ENCODE assay signal across 28 cellular contexts in genomic region chr5:171413153-171413910, GRCh38. TPM values are rescaled to one million over a fixed set of nuclear protein-coding genes. Genes with fewer than 3 reads are reported as not detected.
A peak's percentile ranks its signal among the peaks of the same experiment; 100 is the strongest.
DNase-seq lines count a peak whose midpoint lies in the region; ATAC-seq and TF ChIP-seq lines count a peak whose summit lies in the region.
"Had no signal": no experiment of that assay in that cellular context is flagged by ENCODE, and none has a peak within 500 bp of the region (broad histone marks: within the 10 kb centered on the region; RNA-seq: fewer than 3 reads in every experiment).

No MANE protein-coding gene starts in this region.

- H3K27ac ChIP-seq in HCT116 (ENCODE audit: low read depth, low read length): no peak overlapping the region
- H3K27ac ChIP-seq in naive thymus-derived CD4-positive, alpha-beta T cell (ENCODE audit: low read depth, low read length): no peak overlapping the region
- H3K27ac ChIP-seq: BLaER1, left ventricle myocardium inferior, neutrophil, SJSA1, testis had no signal

- peaks cover 62% of the 10 kb centered on the region for H4K20me1 ChIP-seq in HCT116 (ENCODE audit: insufficient read depth)

- POLR2A ChIA-PET in HCT116 (lab: Charles Lee): no interaction called here
- POLR2A ChIA-PET in naive thymus-derived CD4-positive, alpha-beta T cell (lab: Charles Lee): interaction anchor here (0.8 kb wide), 1 partner anchor 24 kb away, joined by 3 read pairs; no protein-coding TSS in a partner anchor

- H3K79me2 ChIP-seq in HCT116 (ENCODE audit: insufficient read depth, low read length): peaks cover 66% of the 10 kb centered on the region

- no peaks in the 10 kb centered on the region for H3K27me3 ChIP-seq in HCT116 (ENCODE audit: insufficient read depth, low read length)
- no peaks in the 10 kb centered on the region for H3K27me3 ChIP-seq in naive thymus-derived CD4-positive, alpha-beta T cell (ENCODE audit: control insufficient read depth in 2 of 2, insufficient read depth in 2 of 2, low read length in 2 of 2)
- H3K27me3 ChIP-seq: BLaER1, SJSA1, testis had no signal

- peaks cover 0 to 39% (median 24%) of the 10 kb centered on the region in 5 donors for H3K36me3 Mint-ChIP-seq in naive thymus-derived CD4-positive, alpha-beta T cell
- peaks cover 25% of the 10 kb centered on the region for H3K36me3 Mint-ChIP-seq in chondrocyte (ENCODE audit: low read depth)

- peaks cover 0 to 2% (median 0%) of the 10 kb centered on the region in 5 donors for H3K27me3 Mint-ChIP-seq in naive thymus-derived CD4-positive, alpha-beta T cell
- H3K27me3 Mint-ChIP-seq in chondrocyte (ENCODE audit: low read depth): no peaks in the 10 kb centered on the region
- H3K27me3 Mint-ChIP-seq: progenitor cell of endocrine pancreas; stimulated activated memory B cell treated with anti-CD40 and anti-IgM and Interleukin-4, amounts not matched to agents 10 μg/mL and 1 μg/mL and 100 μg/mL, for 72 hours had no signal

- TF ChIP-seq POLR2A in HCT116 (IDR thresholded peaks at IDR 0.05; ENCODE audit: borderline replicate concordance, extremely low read depth, insufficient read depth, insufficient read length): no peak

- peaks cover 7 to 19% (median 10%) of the 10 kb centered on the region in 7 donors for H3K4me1 Mint-ChIP-seq in naive thymus-derived CD4-positive, alpha-beta T cell
- H3K4me1 Mint-ChIP-seq in chondrocyte (ENCODE audit: low read depth): peaks cover 61% of the 10 kb centered on the region

- H3K27ac Mint-ChIP-seq in naive thymus-derived CD4-positive, alpha-beta T cell: peak overlapping the region in 2 of 9 donors; percentile 15 to 44
- H3K27ac Mint-ChIP-seq in chondrocyte (ENCODE audit: unreplicated experiment): no peak overlapping the region
- H3K27ac Mint-ChIP-seq: activated T-helper 2 cell treated with anti-CD3 and anti-CD28 coated beads, Interferon-gamma antibody, Interleukin-2, Interleukin-4, amounts not matched to agents 10 μg/mL and 5 μg/mL and 100 μg/mL, durations not matched to agents 14 hours and 24 hours and 36 hours; stimulated activated memory B cell treated with anti-CD40 and anti-IgM and Interleukin-4, amounts not matched to agents 10 μg/mL and 1 μg/mL and 100 μg/mL, for 72 hours had no signal

- RAD21 ChIA-PET in HCT116 (lab: Charles Lee; ENCODE audit: low non-redundant PET in 1 of 2, low total read pairs in 2 of 2, uncharacterized antibody in 2 of 2, unreplicated experiment in 2 of 2): interaction anchor here in 1 of 2 experiments (0.7 kb wide), 1 partner anchor 48 kb away, joined by 3 read pairs; no protein-coding TSS in a partner anchor

- no peak for TF ChIP-seq RAD21 in HCT116 (IDR thresholded peaks at IDR 0.05; ENCODE audit: low read depth)

- no peak overlapping the region for H3K4me3 ChIP-seq in HCT116 (replicated peaks in 1 of 2; ENCODE audit: low read depth in 1 of 2, low read length in 2 of 2)
- H3K4me3 ChIP-seq in naive thymus-derived CD4-positive, alpha-beta T cell (ENCODE audit: low read length): no peak overlapping the region
- H3K4me3 ChIP-seq: BLaER1, left ventricle myocardium inferior, SJSA1, testis had no signal

- H3K9me3 ChIP-seq in HCT116 (ENCODE audit: control insufficient read depth in 1 of 2, insufficient read depth in 1 of 2, low read depth in 1 of 2, low read length in 2 of 2): no peaks in the 10 kb centered on the region
- no peaks in the 10 kb centered on the region for H3K9me3 ChIP-seq in naive thymus-derived CD4-positive, alpha-beta T cell (ENCODE audit: control insufficient read depth in 2 of 3, low read length in 3 of 3)
- H3K9me3 ChIP-seq: BLaER1, left ventricle myocardium inferior, neutrophil, SJSA1, testis had no signal

- H3K9me2 ChIP-seq in HCT116 (ENCODE audit: insufficient read depth): no peaks in the 10 kb centered on the region

- peak; percentile 55 for DNase-seq in activated CD8-positive, alpha-beta memory T cell treated with anti-CD3 and anti-CD28 coated beads for 24 hours
- no peak for DNase-seq in activated CD8-positive, alpha-beta memory T cell treated with anti-CD3 and anti-CD28 coated beads, Interleukin-2, amount 50 U/mL, for 4 hours
- DNase-seq in HCT116 (ENCODE audit: low read depth, low spot score): no peak
- peak; percentile 55 for DNase-seq in activated CD8-positive, alpha-beta memory T cell treated with anti-CD3 and anti-CD28 coated beads, Interleukin-2, amount 50 U/mL, for 48 hours
- no peak for DNase-seq in naive thymus-derived CD4-positive, alpha-beta T cell
- DNase-seq in chondrocyte (ENCODE audit: low spot score): no peak
- no peak for DNase-seq in NCI-H748 treated with DMSO at 0.1 percent for 48 hours (lab: John Stamatoyannopoulos, UW)
- no peak for DNase-seq in glomerular visceral epithelial cell (ENCODE audit: extremely low spot score)
- DNase-seq: activated CD4-positive, alpha-beta T cell treated with anti-CD3 and anti-CD28 coated beads for 1 hour; DMS79; hypothalamus; Karpas-422; left ventricle myocardium inferior; NCI-H146; NCI-H510A; stimulated activated CD4-positive, alpha-beta T cell treated with anti-CD3 and anti-CD28 coated beads, Interleukin-12 subunit alpha, Interleukin-12 subunit beta, amount 100 ng/mL, for 4 hours; stimulated activated CD4-positive, alpha-beta T cell treated with anti-CD3 and anti-CD28 coated beads, Interleukin-4, amount 100 ng/mL, for 1 hour; testis had no signal

- TF ChIP-seq CTCF in HCT116 (IDR thresholded peaks at IDR 0.05 in 2 of 3, conservative IDR thresholded peaks at IDR 0.05 in 1 of 3; ENCODE audit: borderline replicate concordance in 1 of 3, insufficient read depth in 1 of 3, low read depth in 2 of 3, low read length in 2 of 3) (no peak), chondrocyte (IDR thresholded peaks at IDR 0.05) (no peak)

- CTCF ChIA-PET in HCT116 (lab: Charles Lee): no interaction called here
- CTCF ChIA-PET in naive thymus-derived CD4-positive, alpha-beta T cell (lab: Charles Lee): interaction anchor here (0.5 kb wide), 1 partner anchor 504 kb away, joined by 4 read pairs; no protein-coding TSS in a partner anchor

- no peak overlapping the region for H3K4me2 ChIP-seq in HCT116 (ENCODE audit: low read length)
- H3K4me2 ChIP-seq: BLaER1 had no signal

- no peak overlapping the region for H2AFZ ChIP-seq in HCT116 (ENCODE audit: low read depth, low read length, poor library complexity, severe bottlenecking)

- H3K4me1 ChIP-seq in HCT116 (ENCODE audit: control insufficient read depth in 1 of 2, insufficient read depth in 2 of 2, low read length in 2 of 2): peaks cover 0 to 45% of the 10 kb centered on the region in 2 experiments; a peak in 3 of 4 replicates
- peaks cover under 1% of the 10 kb centered on the region in 2 donors for H3K4me1 ChIP-seq in naive thymus-derived CD4-positive, alpha-beta T cell (ENCODE audit: control insufficient read depth in 2 of 2, insufficient read depth in 2 of 2, low read length in 2 of 2)
- H3K4me1 ChIP-seq: testis had no signal

- BruUV-seq in HCT116 (replicated peaks; lab: Mats Ljungman, UMichigan): TSS peak; percentile 5

- no peaks in the 10 kb centered on the region for H3K9me3 Mint-ChIP-seq in naive thymus-derived CD4-positive, alpha-beta T cell
- H3K9me3 Mint-ChIP-seq in chondrocyte (ENCODE audit: low read depth): no peaks in the 10 kb centered on the region
- H3K9me3 Mint-ChIP-seq: activated T-helper 2 cell treated with anti-CD3 and anti-CD28 coated beads, Interferon-gamma antibody, Interleukin-2, Interleukin-4, amounts not matched to agents 10 μg/mL and 5 μg/mL and 100 μg/mL, durations not matched to agents 14 hours and 24 hours and 36 hours; stimulated activated memory B cell treated with anti-CD40 and anti-IgM and Interleukin-4, amounts not matched to agents 10 μg/mL and 1 μg/mL and 100 μg/mL, for 72 hours had no signal

- ATAC-seq in HCT116: no peak
- peak; percentile 24 for ATAC-seq in naive thymus-derived CD4-positive, alpha-beta T cell
- ATAC-seq: sciatic nerve; stimulated activated memory B cell treated with anti-CD40 and anti-IgM and Interleukin-4, amounts not matched to agents 10 μg/mL and 1 μg/mL and 100 μg/mL, for 72 hours had no signal

- H3K36me3 ChIP-seq in HCT116 (ENCODE audit: control insufficient read depth in 1 of 2, insufficient read depth in 2 of 2, low read length in 2 of 2): peaks cover 42 to 45% of the 10 kb centered on the region in 2 experiments
- peaks cover 4 to 44% (median 6%) of the 10 kb centered on the region in 3 experiments for H3K36me3 ChIP-seq in naive thymus-derived CD4-positive, alpha-beta T cell (ENCODE audit: control insufficient read depth in 2 of 3, insufficient read depth in 3 of 3, low read length in 3 of 3)

- no peak overlapping the region for H3K4me3 Mint-ChIP-seq in naive thymus-derived CD4-positive, alpha-beta T cell
- H3K4me3 Mint-ChIP-seq in chondrocyte (ENCODE audit: unreplicated experiment): no peak overlapping the region
- H3K4me3 Mint-ChIP-seq: stimulated activated memory B cell treated with anti-CD40 and anti-IgM and Interleukin-4, amounts not matched to agents 10 μg/mL and 1 μg/mL and 100 μg/mL, for 72 hours had no signal

- intact Hi-C loops in HCT116 (cut with micrococcal nuclease): no loop called here
- intact Hi-C loops in naive thymus-derived CD4-positive, alpha-beta T cell (cut with micrococcal nuclease): loop anchor here in 1 of 2 donors (10.0 kb wide), 2 partner anchors 651 to 871 kb away; partner anchors contain the start of gene UBTD2

- no peak overlapping the region for H3K9ac ChIP-seq in HCT116 (ENCODE audit: low read length)
- H3K9ac ChIP-seq: BLaER1 had no signal

TF ChIP-seq in HCT116, 20 proteins besides CTCF, POLR2A, EP300 and RAD21:
- TF ChIP-seq EGR1 (IDR thresholded peaks at IDR 0.05; ENCODE audit: low read depth) (no peak), JUND (IDR thresholded peaks at IDR 0.05) (0 out of 2 replicates have a peak, but pooled peaks have one; percentile 19)

RNA-seq across cellular contexts. Expression of gene FGF18, which starts 6.1 kb away (rescaled TPM):
- total RNA-seq in HCT116 (2021; ENCODE audit: unreplicated experiment) (0.96 TPM), chondrocyte (1.7 to 18.1 TPM (median 2.1 TPM) in 3 replicates)
- polyA plus RNA-seq in HCT116 (2012): 0.42 and 0.62 TPM in 2 replicates
- total RNA-seq in naive thymus-derived CD4-positive, alpha-beta T cell: under 1 TPM in 2 of 5 experiments, not detected in 3; 0.24 to 0.44 TPM
- polyA plus RNA-seq in naive thymus-derived CD4-positive, alpha-beta T cell: not detected
- total RNA-seq: activated T-helper 2 cell treated with anti-CD3 and anti-CD28 coated beads, Interferon-gamma antibody, Interleukin-2, Interleukin-4, amounts not matched to agents 10 μg/mL and 5 μg/mL and 100 μg/mL, durations not matched to agents 14 hours and 24 hours and 36 hours; dermis microvascular lymphatic vessel endothelial cell; RPMI7951; T-helper 1 cell treated with Interleukin-12 subunit alpha and Interleukin-12 subunit beta and Interleukin-4 antibody, amounts not matched to agents 30 ng/mL and 1 ng/mL, for 36 hours had no signal

RNA-seq across cellular contexts. Expression of gene NPM1, which starts 25.7 kb away (rescaled TPM):
- total RNA-seq in HCT116 (2021; ENCODE audit: unreplicated experiment): 2,693 TPM
- 1,320 and 2,224 TPM in 2 replicates for polyA plus RNA-seq in HCT116 (2012)
- total RNA-seq in naive thymus-derived CD4-positive, alpha-beta T cell: 1,000 to 10,000 TPM in 4 of 5 experiments, 100 to 1,000 TPM in 1; 807 to 1,238 (median 1,192) TPM
- 100 to 1,000 TPM; 753 to 928 TPM for polyA plus RNA-seq in naive thymus-derived CD4-positive, alpha-beta T cell
- total RNA-seq in chondrocyte: 774 to 814 TPM (median 795 TPM) in 3 replicates

Comparison
In these comparisons a context has a peak if more than half of its experiments do, and no peak if none do; other contexts are left out.
1. DNase-seq: peak in activated CD8-positive, alpha-beta memory T cell treated with anti-CD3 and anti-CD28 coated beads for 24 hours (single experiment) and activated CD8-positive, alpha-beta memory T cell treated with anti-CD3 and anti-CD28 coated beads, Interleukin-2, amount 50 U/mL, for 48 hours (single experiment); none in activated CD8-positive, alpha-beta memory T cell treated with anti-CD3 and anti-CD28 coated beads, Interleukin-2, amount 50 U/mL, for 4 hours (single experiment), HCT116 (single experiment), naive thymus-derived CD4-positive, alpha-beta T cell (0 of 9), chondrocyte (single experiment), NCI-H748 treated with DMSO at 0.1 percent for 48 hours (single experiment) and glomerular visceral epithelial cell (single experiment).